Comparison of ENCODE assay signal across 9 cellular contexts in the genomic region with DNA sequence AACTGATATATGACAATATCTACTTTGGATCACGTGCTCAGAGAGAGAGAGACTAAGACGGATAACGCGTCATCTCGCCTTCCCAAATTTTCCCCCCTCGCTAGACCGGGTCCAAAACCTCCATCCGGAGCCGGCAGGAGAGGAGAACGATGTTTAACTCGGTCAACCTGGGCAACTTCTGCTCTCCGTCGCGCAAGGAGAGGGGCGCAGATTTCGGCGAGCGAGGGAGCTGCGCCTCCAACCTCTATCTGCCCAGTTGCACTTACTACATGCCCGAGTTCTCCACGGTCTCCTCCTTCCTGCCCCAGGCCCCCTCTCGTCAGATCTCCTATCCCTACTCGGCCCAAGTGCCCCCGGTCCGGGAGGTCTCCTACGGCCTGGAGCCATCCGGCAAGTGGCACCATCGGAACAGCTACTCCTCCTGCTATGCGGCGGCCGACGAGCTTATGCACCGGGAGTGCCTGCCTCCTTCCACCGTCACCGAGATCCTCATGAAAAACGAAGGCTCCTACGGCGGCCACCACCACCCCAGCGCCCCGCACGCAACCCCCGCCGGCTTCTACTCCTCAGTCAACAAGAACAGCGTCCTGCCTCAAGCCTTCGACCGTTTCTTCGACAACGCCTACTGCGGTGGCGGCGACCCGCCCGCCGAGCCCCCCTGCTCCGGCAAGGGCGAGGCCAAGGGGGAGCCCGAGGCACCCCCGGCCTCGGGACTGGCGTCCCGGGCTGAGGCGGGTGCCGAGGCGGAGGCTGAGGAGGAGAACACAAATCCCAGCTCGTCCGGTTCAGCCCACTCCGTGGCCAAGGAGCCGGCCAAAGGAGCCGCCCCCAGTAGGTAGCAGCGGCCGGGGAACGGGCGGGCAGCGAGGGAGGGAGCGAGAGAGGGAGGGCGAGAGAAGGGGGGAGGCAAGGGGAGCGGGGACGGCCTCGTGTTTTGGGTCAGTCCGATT. TPM values are rescaled to one million over a fixed set of nuclear protein-coding genes. Genes with fewer than 3 reads are reported as not detected.
A peak's percentile ranks its signal among the peaks of the same experiment; 100 is the strongest.
DNase-seq lines count a peak whose midpoint lies in the region; ATAC-seq and TF ChIP-seq lines count a peak whose summit lies in the region.
"Had no signal": no experiment of that assay in that cellular context is flagged by ENCODE, and none has a peak within 500 bp of the region (broad histone marks: within the 10 kb centered on the region; RNA-seq: fewer than 3 reads in every experiment).

A gene (plus strand): TSS at position 34 of the 950 bp plus-strand sequence. CDS start 116 bp downstream, at position 150.

- TF ChIP-seq EP300 in ovary (IDR thresholded peaks at IDR 0.05), result no peak

- peak within 1 kb of the TSS; percentile 83 for H3K4me3 Mint-ChIP-seq in Caco-2 (ENCODE audit: unreplicated experiment)
- peak within 1 kb of the TSS; percentile 66 for H3K4me3 Mint-ChIP-seq in dendritic cell treated with granulocyte-macrophage colony-stimulating factor and Interleukin-4, amounts not matched to agents 40 ng/mL and 50 ng/mL, for 4 days

- 4 to 5% (median 4%) methylated on average over 69 to 80 of the region's 80 CpGs for WGBS in ovary, 3 donors

- H3K9me3 Mint-ChIP-seq in Caco-2 (ENCODE audit: unreplicated experiment), result no peaks in the 10 kb centered on the region
- H3K9me3 Mint-ChIP-seq in dendritic cell treated with granulocyte-macrophage colony-stimulating factor and Interleukin-4, amounts not matched to agents 40 ng/mL and 50 ng/mL, for 4 days, result no peaks in the 10 kb centered on the region

- H3K4me1 ChIP-seq in Caco-2 (peaks cover 13% of the 10 kb centered on the region), ovary (ENCODE audit: insufficient read depth) (peaks cover 2% of the 10 kb centered on the region)

- POLR2A ChIA-PET in Caco-2 (lab: Charles Lee), result no interaction called here

- H3K27ac Mint-ChIP-seq in Caco-2 (ENCODE audit: unreplicated experiment), result peak within 1 kb of the TSS; percentile 12
- no peak within 1 kb of the TSS for H3K27ac Mint-ChIP-seq in dendritic cell treated with granulocyte-macrophage colony-stimulating factor and Interleukin-4, amounts not matched to agents 40 ng/mL and 50 ng/mL, for 4 days

- no peak for ATAC-seq in GM21447 (IDR thresholded peaks at IDR 0.05; ENCODE audit: unreplicated experiment)
- no peak for ATAC-seq in GM18868 (IDR thresholded peaks at IDR 0.05; ENCODE audit: unreplicated experiment)

- CTCF ChIA-PET in Caco-2 (lab: Charles Lee), result interaction anchor here (0.6 kb wide), 1 partner anchor 12 kb away, joined by 4 read pairs; a partner anchor contains a TSS

- BruUV-seq in Caco-2 (replicated peaks; lab: Mats Ljungman, UMichigan), result no TSS peak

- no peaks in the 10 kb centered on the region for H3K27me3 Mint-ChIP-seq in Caco-2 (ENCODE audit: insufficient read depth, unreplicated experiment)
- peaks cover 99% of the 10 kb centered on the region for H3K27me3 Mint-ChIP-seq in dendritic cell treated with granulocyte-macrophage colony-stimulating factor and Interleukin-4, amounts not matched to agents 40 ng/mL and 50 ng/mL, for 4 days

- H3K27ac ChIP-seq in ovary, result no peak within 1 kb of the TSS
- H3K27ac ChIP-seq: Peyer's patch had no signal

- TF ChIP-seq POLR2A in NB4 (IDR thresholded peaks at IDR 0.05; ENCODE audit: extremely low read depth, insufficient read length) (no peak), ovary (IDR thresholded peaks at IDR 0.05) (no peak)

- no peaks in the 10 kb centered on the region for H3K27me3 ChIP-seq in Caco-2 (replicated peaks; ENCODE audit: control insufficient read depth, insufficient read depth, low read length)
- H3K27me3 ChIP-seq in ovary, result no peaks in the 10 kb centered on the region

- peaks cover under 1% of the 10 kb centered on the region for H3K4me1 Mint-ChIP-seq in Caco-2 (ENCODE audit: low read depth, unreplicated experiment)
- H3K4me1 Mint-ChIP-seq in dendritic cell treated with granulocyte-macrophage colony-stimulating factor and Interleukin-4, amounts not matched to agents 40 ng/mL and 50 ng/mL, for 4 days (ENCODE audit: low read depth), result peaks cover 7% of the 10 kb centered on the region

- H3K36me3 Mint-ChIP-seq in Caco-2 (ENCODE audit: insufficient read depth, unreplicated experiment), result no peaks in the 10 kb centered on the region
- no peaks in the 10 kb centered on the region for H3K36me3 Mint-ChIP-seq in dendritic cell treated with granulocyte-macrophage colony-stimulating factor and Interleukin-4, amounts not matched to agents 40 ng/mL and 50 ng/mL, for 4 days (ENCODE audit: low read depth)

- H3K36me3 ChIP-seq in Caco-2 (ENCODE audit: control insufficient read depth, insufficient read depth, low read length), result no peaks in the 10 kb centered on the region
- no peaks in the 10 kb centered on the region for H3K36me3 ChIP-seq in ovary
- H3K36me3 ChIP-seq: Peyer's patch had no signal

- DNase-seq in Caco-2, result peak in 1 of 2 experiments; percentile 46
- peak; percentile 58 for DNase-seq in NB4 (ENCODE audit: low read depth)
- DNase-seq in ovary, result peak in 1 of 5 donors; percentile 34
- DNase-seq in NCI-H82 treated with DMSO at 0.1 percent for 48 hours (lab: John Stamatoyannopoulos, UW; ENCODE audit: unreplicated experiment), result no peak
- no peak for DNase-seq in Ammon's horn (ENCODE audit: low spot score)

- TF ChIP-seq CTCF in Caco-2 (IDR thresholded peaks at IDR 0.05; ENCODE audit: insufficient read depth in 1 of 2, low read depth in 1 of 2, low read length in 1 of 2, severe bottlenecking in 1 of 2, unreplicated experiment in 1 of 2) (no peak), NB4 (IDR thresholded peaks at IDR 0.05; ENCODE audit: low read depth, low read length) (no peak), ovary (IDR thresholded peaks at IDR 0.05) (no peak)

- intact Hi-C loops in Caco-2 (cut with micrococcal nuclease; ENCODE audit: unreplicated experiment), result no loop called here
- intact Hi-C loops in dendritic cell treated with granulocyte-macrophage colony-stimulating factor and Interleukin-4, amounts not matched to agents 40 ng/mL and 50 ng/mL, for 4 days (cut with micrococcal nuclease), result no loop called here
- intact Hi-C loops in ovary (cut with DNase I), result no loop called here

- no peaks in the 10 kb centered on the region for H3K9me3 ChIP-seq in Caco-2
- H3K9me3 ChIP-seq in ovary, result no peaks in the 10 kb centered on the region

- H3K4me3 ChIP-seq in Caco-2 (ENCODE audit: low read depth, low read length) (peak within 1 kb of the TSS; percentile 66), NB4 (ENCODE audit: low read depth, low read length) (peak within 1 kb of the TSS; percentile 66), ovary (peak within 1 kb of the TSS; percentile 31)

RNA-seq across cellular contexts. Expression of the gene that starts here (rescaled TPM):
- total RNA-seq in Caco-2 (2022) (1.7 and 2.2 TPM in 2 replicates), ovary (1 to 10 TPM in 1 of 7 donors, not detected in 6; 1.1 TPM)
- under 1 TPM in 1 of 2 donors, not detected in 1; 0.12 TPM for polyA plus RNA-seq in ovary
